Comparison of ENCODE assay signal across 16 cellular contexts in the genomic region with DNA sequence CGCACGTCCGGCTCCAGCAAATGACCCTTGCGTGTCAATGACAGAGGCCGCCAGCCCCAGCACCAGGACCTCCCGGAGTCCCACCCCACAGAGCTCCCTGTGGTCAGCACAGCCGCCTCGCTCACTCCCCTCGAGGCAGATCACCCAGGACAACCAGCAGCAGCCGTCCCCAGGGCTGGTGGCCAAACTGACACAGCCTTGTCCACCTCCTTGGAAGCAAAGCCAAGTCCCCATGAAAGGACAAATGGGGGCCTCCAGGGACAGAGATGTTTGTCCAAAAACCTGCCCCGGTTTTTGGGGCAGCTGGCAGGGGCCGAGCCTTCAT. TPM values are rescaled to one million over a fixed set of nuclear protein-coding genes. Genes with fewer than 3 reads are reported as not detected.
DNase-seq lines count a peak whose midpoint lies in the region; ATAC-seq and TF ChIP-seq lines count a peak whose summit lies in the region.
"Had no signal": no experiment of that assay in that cellular context is flagged by ENCODE, and none has a peak within 500 bp of the region (broad histone marks: within the 10 kb centered on the region; RNA-seq: fewer than 3 reads in every experiment).

No MANE protein-coding gene starts in this region.

- no peak overlapping the region for H3K56ac ChIP-seq in mesendoderm (ENCODE audit: low read length)
- H3K56ac ChIP-seq in H9 (ENCODE audit: insufficient read length, low read depth, low read length): no peak overlapping the region

- WGBS in mesendoderm (ENCODE audit: extremely low coverage, insufficient coverage, low lambda C conversion rate): no CpG with 5 or more reads among the region's 12 CpGs
- WGBS in H9 (ENCODE audit: extremely low coverage, insufficient read length, low lambda C conversion rate): no CpG with 5 or more reads among the region's 12 CpGs

- peak overlapping the region; percentile 65 for H3K27ac Mint-ChIP-seq in activated naive CD4-positive, alpha-beta T cell treated with anti-CD3 and anti-CD28 coated beads, Interleukin-2, amount 50 U/mL, for 24 hours
- H3K27ac Mint-ChIP-seq in activated naive CD4-positive, alpha-beta T cell treated with anti-CD3 and anti-CD28 coated beads, Interleukin-2, amount 50 U/mL, for 72 hours: no peak overlapping the region
- peak overlapping the region in 1 of 3 experiments; percentile 71; a peak in 1 of 7 replicates for H3K27ac Mint-ChIP-seq in H9
- H3K27ac Mint-ChIP-seq: CD4-positive, CD25-positive, alpha-beta regulatory T cell had no signal

- no peaks in the 10 kb centered on the region for H3K23me2 ChIP-seq in H9 (ENCODE audit: insufficient read length, low read depth, low read length, poor library complexity, severe bottlenecking)

- H3K9me3 ChIP-seq in H9 (ENCODE audit: control insufficient read depth, low read depth, low read length): no peaks in the 10 kb centered on the region
- H3K9me3 ChIP-seq: Caco-2 had no signal

- H4K20me1 ChIP-seq in H9 (ENCODE audit: control insufficient read depth, insufficient read depth, insufficient read length): no peaks in the 10 kb centered on the region

- ATAC-seq in activated naive CD4-positive, alpha-beta T cell treated with anti-CD3 and anti-CD28 coated beads, Interleukin-2, amount 50 U/mL, for 72 hours: no peak
- ATAC-seq in sciatic nerve (no peak), HG03095 (IDR thresholded peaks at IDR 0.05; ENCODE audit: unreplicated experiment) (no peak)

- H3K23ac ChIP-seq in mesendoderm (ENCODE audit: low read length): peak overlapping the region; percentile 66
- H3K23ac ChIP-seq in H9 (ENCODE audit: insufficient read length, low read depth, low read length): no peak overlapping the region

- H3K79me2 ChIP-seq in mesendoderm (ENCODE audit: control insufficient read depth, insufficient read depth, low read length) (no peaks in the 10 kb centered on the region), H9 (ENCODE audit: insufficient read depth, low read length) (no peaks in the 10 kb centered on the region)

- H3K9me3 Mint-ChIP-seq in activated naive CD4-positive, alpha-beta T cell treated with anti-CD3 and anti-CD28 coated beads, Interleukin-2, amount 50 U/mL, for 24 hours: peaks cover 17% of the 10 kb centered on the region
- H3K9me3 Mint-ChIP-seq in activated naive CD4-positive, alpha-beta T cell treated with anti-CD3 and anti-CD28 coated beads, Interleukin-2, amount 50 U/mL, for 72 hours: peaks cover 24 to 32% of the 10 kb centered on the region in 2 donors
- peaks cover 7 to 11% of the 10 kb centered on the region in 2 experiments for H3K9me3 Mint-ChIP-seq in H9

- no peak for DNase-seq in activated naive CD4-positive, alpha-beta T cell treated with anti-CD3 and anti-CD28 coated beads, Interleukin-2, amount 50 U/mL, for 72 hours (ENCODE audit: low spot score in 2 of 2)
- DNase-seq in mesendoderm (no peak), sciatic nerve (ENCODE audit: low spot score) (peak; percentile 47), H9 (no peak)
- DNase-seq in stimulated activated CD4-positive, alpha-beta T cell treated with anti-CD3 and anti-CD28 coated beads, Interleukin-15, amount 100 ng/mL, for 24 hours: no peak
- DNase-seq: ACHN; BE2C; C1 segment of cervical spinal cord; Caco-2; CD4-positive, CD25-positive, alpha-beta regulatory T cell; HCEC 1CT had no signal

- no peak for TF ChIP-seq CTCF in H9 (conservative IDR thresholded peaks at IDR 0.05)

- H2BK15ac ChIP-seq in mesendoderm (replicated peaks; ENCODE audit: low read depth) (no peak overlapping the region), H9 (ENCODE audit: low read depth, low read length) (no peak overlapping the region)

- H2BK20ac ChIP-seq in H9 (ENCODE audit: low read depth, low read length, poor library complexity, severe bottlenecking): no peak overlapping the region

- no peak overlapping the region for H3K14ac ChIP-seq in H9 (ENCODE audit: insufficient read depth, low read length)

- H3K18ac ChIP-seq in mesendoderm (ENCODE audit: low read length) (no peak overlapping the region), H9 (ENCODE audit: insufficient read length, low read depth, low read length) (no peak overlapping the region)

- H3K4me3 ChIP-seq in mesendoderm (ENCODE audit: low read length): no peak overlapping the region

- no peaks in the 10 kb centered on the region for H3K27me3 Mint-ChIP-seq in activated naive CD4-positive, alpha-beta T cell treated with anti-CD3 and anti-CD28 coated beads, Interleukin-2, amount 50 U/mL, for 24 hours
- peaks cover 12% of the 10 kb centered on the region for H3K27me3 Mint-ChIP-seq in H9 (ENCODE audit: low read depth)

- intact Hi-C loops in sciatic nerve (cut with DNase I): no loop called here

- H3K4me3 Mint-ChIP-seq in activated naive CD4-positive, alpha-beta T cell treated with anti-CD3 and anti-CD28 coated beads, Interleukin-2, amount 50 U/mL, for 24 hours: no peak overlapping the region
- no peak overlapping the region for H3K4me3 Mint-ChIP-seq in H9
- H3K4me3 Mint-ChIP-seq: CD4-positive, CD25-positive, alpha-beta regulatory T cell had no signal

- H3K27ac ChIP-seq in mesendoderm (ENCODE audit: low read depth, low read length) (no peak overlapping the region), H9 (ENCODE audit: insufficient read length, low read depth, low read length) (no peak overlapping the region)
- H3K27ac ChIP-seq: HL-60 had no signal

- H2AFZ ChIP-seq in H9 (ENCODE audit: low read length): no peak overlapping the region

- H4K8ac ChIP-seq in mesendoderm (ENCODE audit: low read depth, low read length) (no peak overlapping the region), H9 (replicated peaks; ENCODE audit: insufficient read length, low read depth, low read length) (no peak overlapping the region)

- H3K4me2 ChIP-seq in mesendoderm (ENCODE audit: low read length) (no peak overlapping the region), H9 (ENCODE audit: insufficient read depth, insufficient read length, low read length) (no peak overlapping the region)

- H2AK5ac ChIP-seq in mesendoderm (ENCODE audit: low read length) (no peak overlapping the region), H9 (ENCODE audit: insufficient read length, low read length) (no peak overlapping the region)

- no peaks in the 10 kb centered on the region for H3K4me1 Mint-ChIP-seq in activated naive CD4-positive, alpha-beta T cell treated with anti-CD3 and anti-CD28 coated beads, Interleukin-2, amount 50 U/mL, for 24 hours
- peaks cover 9 to 11% of the 10 kb centered on the region in 2 experiments for H3K4me1 Mint-ChIP-seq in H9
- H3K4me1 Mint-ChIP-seq: CD4-positive, CD25-positive, alpha-beta regulatory T cell had no signal

- H2BK5ac ChIP-seq in mesendoderm (ENCODE audit: low read length): no peak overlapping the region
- H2BK5ac ChIP-seq in H9 (ENCODE audit: insufficient read length, low read length): no peak overlapping the region

- no peak overlapping the region for H3T11ph ChIP-seq in H9 (ENCODE audit: low read length)

- H3K36me3 ChIP-seq in mesendoderm (ENCODE audit: control insufficient read depth, insufficient read depth, low read length): no peaks in the 10 kb centered on the region
- H3K36me3 ChIP-seq: BE2C had no signal

- H4K5ac ChIP-seq in mesendoderm (ENCODE audit: low read length): no peak overlapping the region
- H4K5ac ChIP-seq in H9 (ENCODE audit: insufficient read length, low read depth, low read length): no peak overlapping the region

- H3K36me3 Mint-ChIP-seq in activated naive CD4-positive, alpha-beta T cell treated with anti-CD3 and anti-CD28 coated beads, Interleukin-2, amount 50 U/mL, for 24 hours: peaks cover 2% of the 10 kb centered on the region
- H3K36me3 Mint-ChIP-seq in activated naive CD4-positive, alpha-beta T cell treated with anti-CD3 and anti-CD28 coated beads, Interleukin-2, amount 50 U/mL, for 72 hours: peaks cover 25% of the 10 kb centered on the region in 2 donors
- peaks cover 0 to 6% (median 5%) of the 10 kb centered on the region in 3 experiments; a peak in 4 of 7 replicates for H3K36me3 Mint-ChIP-seq in H9 (ENCODE audit: insufficient read depth in 1 of 3, low read depth in 3 of 3)
- H3K36me3 Mint-ChIP-seq: CD4-positive, CD25-positive, alpha-beta regulatory T cell had no signal

- H3K79me1 ChIP-seq in mesendoderm (ENCODE audit: low read length) (no peaks in the 10 kb centered on the region), H9 (ENCODE audit: insufficient read depth, low read depth, low read length, poor library complexity, severe bottlenecking) (no peaks in the 10 kb centered on the region)

- H2BK120ac ChIP-seq in mesendoderm (ENCODE audit: low read depth, low read length) (no peak overlapping the region), H9 (ENCODE audit: low read depth, low read length, poor library complexity, severe bottlenecking) (no peak overlapping the region)

- no peak overlapping the region for H3K9ac ChIP-seq in mesendoderm (ENCODE audit: low read length)
- H3K9ac ChIP-seq in H9 (ENCODE audit: extremely low read depth, insufficient read length, low read length): no peak overlapping the region

- H4K91ac ChIP-seq in H9 (ENCODE audit: insufficient read length, low read depth, low read length): no peak overlapping the region

- H3K27me3 ChIP-seq in mesendoderm (ENCODE audit: insufficient read depth, low read length, poor library complexity): no peaks in the 10 kb centered on the region
- H3K27me3 ChIP-seq in H9 (ENCODE audit: insufficient read depth, low read length): no peaks in the 10 kb centered on the region
- H3K27me3 ChIP-seq: BE2C had no signal

- H3K4me1 ChIP-seq in mesendoderm (ENCODE audit: control insufficient read depth, low read depth, low read length) (no peaks in the 10 kb centered on the region), H9 (ENCODE audit: insufficient read depth, low read length) (no peaks in the 10 kb centered on the region)
- H3K4me1 ChIP-seq: BE2C, Caco-2 had no signal

- H2BK12ac ChIP-seq in H9 (ENCODE audit: insufficient read length, low read depth, low read length): no peak overlapping the region

- H3K4ac ChIP-seq in mesendoderm (ENCODE audit: low read depth, low read length) (no peak overlapping the region), H9 (ENCODE audit: low read depth, low read length) (no peak overlapping the region)

RNA-seq across cellular contexts. Expression of a gene that starts 2.1 kb away (rescaled TPM):
- total RNA-seq in activated naive CD4-positive, alpha-beta T cell treated with anti-CD3 and anti-CD28 coated beads, Interleukin-2, amount 50 U/mL, for 72 hours: not detected
- polyA plus RNA-seq in mesendoderm (2013, experiment 1 of 2): not detected
- polyA plus RNA-seq in mesendoderm (2013, experiment 2 of 2): not detected
- total RNA-seq in sciatic nerve (not detected), H9 (2021) (not detected in 2 replicates)
- total RNA-seq: Caco-2; CD4-positive, CD25-positive, alpha-beta regulatory T cell; H4; HT1080 had no signal
- polyA plus RNA-seq: CD4-positive, CD25-positive, alpha-beta regulatory T cell had no signal

RNA-seq across cellular contexts. Expression of a gene that starts 6.9 kb away (rescaled TPM):
- total RNA-seq in activated naive CD4-positive, alpha-beta T cell treated with anti-CD3 and anti-CD28 coated beads, Interleukin-2, amount 50 U/mL, for 72 hours: not detected
- not detected for polyA plus RNA-seq in mesendoderm (2013, experiment 1 of 2)
- not detected for polyA plus RNA-seq in mesendoderm (2013, experiment 2 of 2)
- not detected for total RNA-seq in sciatic nerve
- total RNA-seq in H9 (2021): not detected in 2 replicates
- total RNA-seq: Caco-2; CD4-positive, CD25-positive, alpha-beta regulatory T cell; H4; HT1080 had no signal
- polyA plus RNA-seq: CD4-positive, CD25-positive, alpha-beta regulatory T cell had no signal

RNA-seq across cellular contexts. Expression of a gene that starts 12.4 kb away (rescaled TPM):
- not detected for total RNA-seq in activated naive CD4-positive, alpha-beta T cell treated with anti-CD3 and anti-CD28 coated beads, Interleukin-2, amount 50 U/mL, for 72 hours
- polyA plus RNA-seq in mesendoderm (2013, experiment 1 of 2): not detected
- not detected for polyA plus RNA-seq in mesendoderm (2013, experiment 2 of 2)
- total RNA-seq in sciatic nerve: not detected
- total RNA-seq in H9 (2021): not detected in 2 replicates
- total RNA-seq: Caco-2; CD4-positive, CD25-positive, alpha-beta regulatory T cell; H4; HT1080 had no signal
- polyA plus RNA-seq: CD4-positive, CD25-positive, alpha-beta regulatory T cell had no signal

RNA-seq across cellular contexts. Expression of a gene that starts 15.2 kb away (rescaled TPM):
- total RNA-seq in activated naive CD4-positive, alpha-beta T cell treated with anti-CD3 and anti-CD28 coated beads, Interleukin-2, amount 50 U/mL, for 72 hours: not detected
- not detected for polyA plus RNA-seq in mesendoderm (2013, experiment 1 of 2)
- polyA plus RNA-seq in mesendoderm (2013, experiment 2 of 2): not detected
- total RNA-seq in sciatic nerve (not detected), H9 (2021) (not detected in 2 replicates)
- total RNA-seq: Caco-2; CD4-positive, CD25-positive, alpha-beta regulatory T cell; H4; HT1080 had no signal
- polyA plus RNA-seq: CD4-positive, CD25-positive, alpha-beta regulatory T cell had no signal

RNA-seq across cellular contexts. Expression of a gene that starts 18.4 kb away (rescaled TPM):
- total RNA-seq in activated naive CD4-positive, alpha-beta T cell treated with anti-CD3 and anti-CD28 coated beads, Interleukin-2, amount 50 U/mL, for 72 hours: not detected
- polyA plus RNA-seq in mesendoderm (2013, experiment 1 of 2): not detected
- not detected for polyA plus RNA-seq in mesendoderm (2013, experiment 2 of 2)
- total RNA-seq in sciatic nerve (not detected), H9 (2021) (not detected in 2 replicates)
- total RNA-seq: Caco-2; CD4-positive, CD25-positive, alpha-beta regulatory T cell; H4; HT1080 had no signal
- polyA plus RNA-seq: CD4-positive, CD25-positive, alpha-beta regulatory T cell had no signal
